ENCODE assay signal across 8 cellular contexts in genomic region chr6:235763-236360, GRCh38. TPM values are rescaled to one million over a fixed set of nuclear protein-coding genes. Genes with fewer than 3 reads are reported as not detected.
DNase-seq lines count a peak whose midpoint lies in the region; ATAC-seq and TF ChIP-seq lines count a peak whose summit lies in the region.

No MANE protein-coding gene starts in this region.

- CTCF ChIA-PET in CD4-positive, alpha-beta T cell (lab: Charles Lee) = interaction anchor here (1.4 kb wide), 1 partner anchor 47 kb away, joined by 5 read pairs; no protein-coding TSS in a partner anchor
- CTCF ChIA-PET in Panc1 (lab: Charles Lee) = no interaction called here

- no peaks in the 10 kb centered on the region for H3K27me3 ChIP-seq in CD4-positive, alpha-beta T cell (ENCODE audit: control insufficient read depth, insufficient read depth, low read length)
- H3K27me3 ChIP-seq in Panc1 (ENCODE audit: control insufficient read depth, insufficient read depth, low read length) (no peaks in the 10 kb centered on the region), testis (no peaks in the 10 kb centered on the region)

- intact Hi-C loops in CD4-positive, alpha-beta T cell (cut with DNase I, micrococcal nuclease) = loop anchor here (2.0 to 5.0 kb wide), 2 partner anchors 49 to 57 kb away; partner anchors contain the start of gene DUSP22 (in 1 of the 2)
- intact Hi-C loops in Panc1 (cut with micrococcal nuclease; ENCODE audit: unreplicated experiment) (no loop called here), testis (cut with DNase I; ENCODE audit: low total_unique reads) (no loop called here), lower leg skin (cut with DNase I; ENCODE audit: low total_unique reads) (no loop called here)

- H3K27ac ChIP-seq in CD4-positive, alpha-beta T cell (ENCODE audit: low read depth, low read length) = peak overlapping the region; percentile 30
- peak overlapping the region; percentile 68 for H3K27ac ChIP-seq in Panc1 (ENCODE audit: low read length)
- peak overlapping the region; percentile 18 to 70 for H3K27ac ChIP-seq in testis

- DNase-seq in CD4-positive, alpha-beta T cell = no peak
- DNase-seq in HFF-Myc (ENCODE audit: extremely low read depth, low read depth) (no peak), Panc1 (ENCODE audit: low read depth, low spot score) (no peak), cardiac fibroblast (ENCODE audit: low read depth in 2 of 2) (peak; percentile 39 to 44), naive B cell (peak; percentile 44), testis (no peak), NCI-H2196 treated with DMSO at 0.1 percent for 48 hours (lab: John Stamatoyannopoulos, UW; ENCODE audit: unreplicated experiment) (no peak), lower leg skin (ENCODE audit: low spot score in 2 of 2) (no peak)

- TF ChIP-seq CTCF in CD4-positive, alpha-beta T cell (IDR thresholded peaks at IDR 0.05) = no peak
- TF ChIP-seq CTCF in HFF-Myc (IDR thresholded peaks at IDR 0.05; ENCODE audit: low read depth, low read length, missing control alignments) (no peak), Panc1 (IDR thresholded peaks at IDR 0.05) (no peak), cardiac fibroblast (IDR thresholded peaks at IDR 0.05; ENCODE audit: low read depth, low read length) (no peak), testis (IDR thresholded peaks at IDR 0.05) (no peak), lower leg skin (IDR thresholded peaks at IDR 0.05) (no peak)

- peaks cover 23% of the 10 kb centered on the region for H3K4me1 Mint-ChIP-seq in CD4-positive, alpha-beta T cell (ENCODE audit: low read depth)
- H3K4me1 Mint-ChIP-seq in naive B cell = peaks cover 17 to 37% (median 34%) of the 10 kb centered on the region in 3 donors

- H3K4me1 ChIP-seq in Panc1 (ENCODE audit: control insufficient read depth, insufficient read depth, low read length) = no peaks in the 10 kb centered on the region
- H3K4me1 ChIP-seq in testis = peaks cover 8% of the 10 kb centered on the region

- in situ Hi-C loops in Panc1 (cut with HindIII; ENCODE audit: low pct_unique_long_range_greater_than_20kb, low sequenced_read_pairs) = no loop called here

- no peaks in the 10 kb centered on the region for H3K9me3 ChIP-seq in CD4-positive, alpha-beta T cell (ENCODE audit: control insufficient read depth, low read length)
- no peaks in the 10 kb centered on the region for H3K9me3 ChIP-seq in Panc1 (ENCODE audit: control insufficient read depth, insufficient read depth, low read depth, low read length)
- H3K9me3 ChIP-seq in testis = no peaks in the 10 kb centered on the region

- H3K27ac Mint-ChIP-seq in CD4-positive, alpha-beta T cell = peak overlapping the region; percentile 81
- H3K27ac Mint-ChIP-seq in naive B cell = peak overlapping the region; percentile 83 to 98 (median 90)

- H3K4me3 Mint-ChIP-seq in CD4-positive, alpha-beta T cell = peak overlapping the region; percentile 65
- peak overlapping the region; percentile 26 to 86 (median 73) for H3K4me3 Mint-ChIP-seq in naive B cell

- no peaks in the 10 kb centered on the region for H3K9me3 Mint-ChIP-seq in CD4-positive, alpha-beta T cell
- H3K9me3 Mint-ChIP-seq in naive B cell = no peaks in the 10 kb centered on the region

- H3K27me3 Mint-ChIP-seq in CD4-positive, alpha-beta T cell = no peaks in the 10 kb centered on the region
- no peaks in the 10 kb centered on the region for H3K27me3 Mint-ChIP-seq in naive B cell

- 18 to 20% methylated on average over 2 of the region's 2 CpGs for WGBS in testis, 2 donors
- 10 to 13% methylated on average over 2 of the region's 2 CpGs for WGBS in lower leg skin, 2 donors

- H3K4me3 ChIP-seq in HFF-Myc (replicated peaks; ENCODE audit: low read depth, low read length) = peak overlapping the region; percentile 27
- H3K4me3 ChIP-seq in Panc1 (ENCODE audit: low read depth in 2 of 2, low read length in 2 of 2) = peak overlapping the region; percentile 18 to 46; a peak in 3 of 4 replicates
- H3K4me3 ChIP-seq in cardiac fibroblast (replicated peaks in 1 of 2; ENCODE audit: low read depth in 2 of 2, low read length in 2 of 2) = peak overlapping the region; percentile 19 to 21
- peak overlapping the region in 1 of 2 donors; percentile 25 for H3K4me3 ChIP-seq in testis
- no peak overlapping the region for H3K4me3 ChIP-seq in lower leg skin (ENCODE audit: low read depth, poor library complexity, severe bottlenecking)

- peak; percentile 85 for ATAC-seq in CD4-positive, alpha-beta T cell (ENCODE audit: poor library complexity)
- ATAC-seq in Panc1 (peak; percentile 71; the same call in 1 of the 2 replicates), naive B cell (ENCODE audit: low read depth in 2 of 2) (peak; percentile 93 to 95)

- H3K36me3 Mint-ChIP-seq in CD4-positive, alpha-beta T cell (ENCODE audit: low read depth) = no peaks in the 10 kb centered on the region
- H3K36me3 Mint-ChIP-seq in naive B cell = no peaks in the 10 kb centered on the region

- BruUV-seq in Panc1 (replicated peaks; lab: Mats Ljungman, UMichigan) = no TSS peak

- POLR2A ChIA-PET in CD4-positive, alpha-beta T cell (lab: Charles Lee) = interaction anchor here (0.6 to 1.0 kb wide), 2 partner anchors 9 to 154 kb away, joined by 3 read pairs; no protein-coding TSS in a partner anchor
- POLR2A ChIA-PET in Panc1 (lab: Charles Lee) = no interaction called here

- TF ChIP-seq POLR2A in testis (IDR thresholded peaks at IDR 0.05) = no peak
- TF ChIP-seq POLR2A in lower leg skin (IDR thresholded peaks at IDR 0.05) = no peak

- H3K36me3 ChIP-seq in Panc1 (ENCODE audit: control insufficient read depth, insufficient read depth, low read length) = no peaks in the 10 kb centered on the region
- H3K36me3 ChIP-seq in testis (ENCODE audit: low read depth, missing control alignments) = no peaks in the 10 kb centered on the region

RNA-seq across cellular contexts. Expression of gene DUSP22, which starts 56.4 kb away (rescaled TPM):
- total RNA-seq in CD4-positive, alpha-beta T cell = 10 to 100 TPM; 25.4 to 26.3 TPM
- total RNA-seq in Panc1 (2021; ENCODE audit: unreplicated experiment) (34.8 TPM), testis (100 to 1,000 TPM; 129 to 158 TPM), lower leg skin (10 to 100 TPM; 53.2 to 81.1 (median 63.4) TPM)
- 31.1 TPM for polyA plus RNA-seq in Panc1 (2012; ENCODE audit: insufficient read length)
- polyA plus RNA-seq in naive B cell (ENCODE audit: low read depth in 6 of 6) (100 to 1,000 TPM in 5 of 6 donors, 10 to 100 TPM in 1; 89.6 to 177 (median 134) TPM), testis (ENCODE audit: insufficient read depth, low read depth, low replicate concordance) (112 TPM)

Comparison
In these comparisons a context has a peak if more than half of its experiments do, and no peak if none do; other contexts are left out.
1. DNase-seq: peak in cardiac fibroblast (2 of 2) and naive B cell (single experiment); none in CD4-positive, alpha-beta T cell (0 of 10), HFF-Myc (single experiment), Panc1 (single experiment), testis (single experiment), NCI-H2196 treated with DMSO at 0.1 percent for 48 hours (single experiment) and lower leg skin (0 of 2).
2. intact Hi-C loops: an anchor here in CD4-positive, alpha-beta T cell (2.0 to 5.0 kb wide); none called in Panc1, testis and lower leg skin.
3. Peak in every context shown above with its lines, with median percentiles within 50 percentile points of each other: ATAC-seq and H3K27ac ChIP-seq.